13 cellular contexts compared by ENCODE assay signal in genomic region chr22:39068033-39068785, GRCh38. TPM values are rescaled to one million over a fixed set of nuclear protein-coding genes. Genes with fewer than 3 reads are reported as not detected.
A peak's percentile ranks its signal among the peaks of the same experiment; 100 is the strongest.
DNase-seq lines count a peak whose midpoint lies in the region; ATAC-seq and TF ChIP-seq lines count a peak whose summit lies in the region.
"Had no signal": no experiment of that assay in that cellular context is flagged by ENCODE, and none has a peak within 500 bp of the region (broad histone marks: within the 10 kb centered on the region; RNA-seq: fewer than 3 reads in every experiment).

No MANE protein-coding gene starts in this region.

- H3K9me3 Mint-ChIP-seq in MCF 10A (ENCODE audit: unreplicated experiment) = no peaks in the 10 kb centered on the region
- H3K9me3 Mint-ChIP-seq in stimulated activated naive B cell treated with anti-CD40 and anti-IgM and Interleukin-4, amounts not matched to agents 10 μg/mL and 1 μg/mL and 100 μg/mL, for 72 hours = peaks cover 0 to 1% of the 10 kb centered on the region in 2 donors
- H3K9me3 Mint-ChIP-seq: activated naive CD4-positive, alpha-beta T cell treated with anti-CD3 and anti-CD28 coated beads, Interleukin-2, amount 50 U/mL, for 72 hours; central memory CD8-positive, alpha-beta T cell had no signal

- CTCF ChIA-PET in mammary epithelial cell (lab: Charles Lee; ENCODE audit: low non-redundant PET) (no interaction called here), MCF 10A (lab: Yijun Ruan, JAX) (interaction anchor here (0.5 to 1.1 kb wide), 2 partner anchors 189 to 299 kb away, joined by 3 to 5 read pairs; no protein-coding TSS in a partner anchor)

- no peak overlapping the region for H3K9ac ChIP-seq in mammary epithelial cell (ENCODE audit: insufficient read depth, low read length)

- peak; percentile 44 for DNase-seq in mammary epithelial cell
- no peak for DNase-seq in MCF 10A (ENCODE audit: unreplicated experiment)
- DNase-seq in RPMI7951 (ENCODE audit: low read depth) = peak; percentile 71
- peak; percentile 22 for DNase-seq in stimulated activated naive B cell treated with anti-CD40 and anti-IgM and Interleukin-4, amounts not matched to agents 10 μg/mL and 1 μg/mL and 100 μg/mL, for 72 hours
- no peak for DNase-seq in adrenal gland
- no peak for DNase-seq in NCI-H2196 treated with DMSO at 0.1 percent for 48 hours (lab: John Stamatoyannopoulos, UW; ENCODE audit: unreplicated experiment)
- DNase-seq: activated CD8-positive, alpha-beta memory T cell treated with anti-CD3 and anti-CD28 coated beads, Interleukin-2, amount 50 U/mL, for 48 hours; GF-D8 had no signal

- H3K4me2 ChIP-seq in mammary epithelial cell (ENCODE audit: insufficient read depth, low read depth, low read length) = no peak overlapping the region

- peak overlapping the region; percentile 13 for H2AFZ ChIP-seq in mammary epithelial cell (ENCODE audit: low read depth, low read length)

- no peaks in the 10 kb centered on the region for H3K27me3 Mint-ChIP-seq in MCF 10A (ENCODE audit: insufficient read depth, unreplicated experiment)
- H3K27me3 Mint-ChIP-seq in stimulated activated naive B cell treated with anti-CD40 and anti-IgM and Interleukin-4, amounts not matched to agents 10 μg/mL and 1 μg/mL and 100 μg/mL, for 72 hours = no peaks in the 10 kb centered on the region
- H3K27me3 Mint-ChIP-seq: central memory CD8-positive, alpha-beta T cell had no signal

- H3K27me3 ChIP-seq in mammary epithelial cell (ENCODE audit: insufficient read depth, low read length) (no peaks in the 10 kb centered on the region), adrenal gland (no peaks in the 10 kb centered on the region)

- intact Hi-C loops in mammary epithelial cell (cut with micrococcal nuclease) (loop anchor here (2.0 kb wide), 1 partner anchor 35 kb away; no protein-coding TSS in a partner anchor), MCF 10A (cut with micrococcal nuclease) (no loop called here), adrenal gland (cut with DNase I) (no loop called here)

- H3K4me3 Mint-ChIP-seq in MCF 10A (ENCODE audit: unreplicated experiment) = no peak overlapping the region
- no peak overlapping the region for H3K4me3 Mint-ChIP-seq in stimulated activated naive B cell treated with anti-CD40 and anti-IgM and Interleukin-4, amounts not matched to agents 10 μg/mL and 1 μg/mL and 100 μg/mL, for 72 hours
- H3K4me3 Mint-ChIP-seq: central memory CD8-positive, alpha-beta T cell had no signal

- in situ Hi-C loops in mammary epithelial cell (cut with MboI; ENCODE audit: low sequenced_read_pairs in 2 of 2) = no loop called here

- H4K20me1 ChIP-seq in mammary epithelial cell (ENCODE audit: insufficient read depth, low read length) = no peaks in the 10 kb centered on the region

- 43% methylated on average over 11 of the region's 13 CpGs for WGBS in mammary epithelial cell (ENCODE audit: low coverage, missing lambda C conversion rate)
- 81 to 87% (median 86%) methylated on average over 11 to 13 of the region's 13 CpGs for WGBS in adrenal gland, 4 donors

- H3K9me3 ChIP-seq in mammary epithelial cell (replicated peaks; ENCODE audit: insufficient read depth, low read length) = no peaks in the 10 kb centered on the region
- H3K9me3 ChIP-seq in adrenal gland (replicated peaks in 1 of 3) = no peaks in the 10 kb centered on the region
- H3K9me3 ChIP-seq: prostate gland had no signal

- no peaks in the 10 kb centered on the region for H3K36me3 Mint-ChIP-seq in MCF 10A (ENCODE audit: insufficient read depth, unreplicated experiment)
- peaks cover 11 to 17% of the 10 kb centered on the region in 2 donors for H3K36me3 Mint-ChIP-seq in stimulated activated naive B cell treated with anti-CD40 and anti-IgM and Interleukin-4, amounts not matched to agents 10 μg/mL and 1 μg/mL and 100 μg/mL, for 72 hours
- H3K36me3 Mint-ChIP-seq: activated naive CD4-positive, alpha-beta T cell treated with anti-CD3 and anti-CD28 coated beads, Interleukin-2, amount 50 U/mL, for 72 hours had no signal

- dilution Hi-C loops in mammary epithelial cell (cut with HindIII; ENCODE audit: low sequenced_read_pairs) = no loop called here

- no peak for ATAC-seq in stimulated activated naive B cell treated with anti-CD40 and anti-IgM and Interleukin-4, amounts not matched to agents 10 μg/mL and 1 μg/mL and 100 μg/mL, for 72 hours (replicated peaks)
- ATAC-seq: activated naive CD4-positive, alpha-beta T cell treated with anti-CD3 and anti-CD28 coated beads, Interleukin-2, amount 50 U/mL, for 72 hours; SK-N-SH treated with all-trans-retinoic acid at 6 μM for 48 hours had no signal

- no peaks in the 10 kb centered on the region for H3K79me2 ChIP-seq in mammary epithelial cell (ENCODE audit: insufficient read depth, low read length)

- H3K27ac ChIP-seq in mammary epithelial cell (ENCODE audit: insufficient read depth, low read depth, low read length) (no peak overlapping the region), adrenal gland (no peak overlapping the region)
- H3K27ac ChIP-seq: prostate gland had no signal

- H3K4me3 ChIP-seq in mammary epithelial cell (replicated peaks in 1 of 3; ENCODE audit: insufficient read depth in 1 of 3, low read depth in 2 of 3, low read length in 3 of 3) (no peak overlapping the region), adrenal gland (no peak overlapping the region)
- H3K4me3 ChIP-seq: prostate gland had no signal

- H3K36me3 ChIP-seq in mammary epithelial cell (ENCODE audit: insufficient read depth, low read length) (no peaks in the 10 kb centered on the region), adrenal gland (replicated peaks in 1 of 2) (no peaks in the 10 kb centered on the region)
- H3K36me3 ChIP-seq: prostate gland had no signal

- no peak overlapping the region for H3K27ac Mint-ChIP-seq in MCF 10A (ENCODE audit: low read depth, unreplicated experiment)
- no peak overlapping the region for H3K27ac Mint-ChIP-seq in stimulated activated naive B cell treated with anti-CD40 and anti-IgM and Interleukin-4, amounts not matched to agents 10 μg/mL and 1 μg/mL and 100 μg/mL, for 72 hours
- H3K27ac Mint-ChIP-seq: activated naive CD4-positive, alpha-beta T cell treated with anti-CD3 and anti-CD28 coated beads, Interleukin-2, amount 50 U/mL, for 72 hours had no signal

- peaks cover 30% of the 10 kb centered on the region for H3K4me1 ChIP-seq in mammary epithelial cell (ENCODE audit: insufficient read depth, low read length)
- no peaks in the 10 kb centered on the region for H3K4me1 ChIP-seq in adrenal gland (replicated peaks in 1 of 2)
- H3K4me1 ChIP-seq: prostate gland had no signal

- POLR2A ChIA-PET in MCF 10A (lab: Yijun Ruan, JAX) = interaction anchor here (0.7 kb wide), 1 partner anchor 65 kb away, joined by 3 read pairs; no protein-coding TSS in a partner anchor

- TF ChIP-seq CTCF in mammary epithelial cell (conservative IDR thresholded peaks at IDR 0.05 in 1 of 2, IDR thresholded peaks at IDR 0.05 in 1 of 2; ENCODE audit: extremely low read depth in 1 of 2, insufficient read depth in 1 of 2, low read depth in 1 of 2, low read length in 2 of 2) (peak in 1 of 2 donors; percentile 25), MCF 10A (IDR thresholded peaks at IDR 0.05; ENCODE audit: unreplicated experiment) (no peak), adrenal gland (IDR thresholded peaks at IDR 0.05) (no peak)

- no peak for TF ChIP-seq POLR2A in adrenal gland (IDR thresholded peaks at IDR 0.05)

- BruUV-seq in mammary epithelial cell (replicated peaks; lab: Mats Ljungman, UMichigan) = no TSS peak
- BruUV-seq in MCF 10A (replicated peaks; lab: Mats Ljungman, UMichigan) = no TSS peak

- H3K4me1 Mint-ChIP-seq in MCF 10A (ENCODE audit: insufficient read depth, unreplicated experiment) = no peaks in the 10 kb centered on the region
- peaks cover 29 to 31% of the 10 kb centered on the region in 2 donors for H3K4me1 Mint-ChIP-seq in stimulated activated naive B cell treated with anti-CD40 and anti-IgM and Interleukin-4, amounts not matched to agents 10 μg/mL and 1 μg/mL and 100 μg/mL, for 72 hours
- H3K4me1 Mint-ChIP-seq: central memory CD8-positive, alpha-beta T cell had no signal

RNA-seq across cellular contexts. Expression of gene APOBEC3G, which starts 8.9 kb away (rescaled TPM):
- total RNA-seq in mammary epithelial cell (10 to 100 TPM; 14.3 to 26.2 TPM), MCF 10A (2022) (0.49 and 0.54 TPM in 2 replicates), adrenal gland (10 to 100 TPM; 11.1 to 29.3 (median 16.3) TPM)
- polyA plus RNA-seq in mammary epithelial cell (50.7 TPM), adrenal gland (10 to 100 TPM; 11.6 to 19.4 (median 16.3) TPM)
- polyA minus RNA-seq in mammary epithelial cell = 197 TPM
- 54.8 and 63.6 TPM in 2 replicates for total RNA-seq in RPMI7951 (2014; rRNA removed; shearing (Covaris generic))

RNA-seq across cellular contexts. Expression of gene APOBEC3F, which starts 27.5 kb away (rescaled TPM):
- total RNA-seq in mammary epithelial cell (10 to 100 TPM in 1 of 2 donors, 1 to 10 TPM in 1; 3.5 to 16.4 TPM), MCF 10A (2022) (1.3 and 1.4 TPM in 2 replicates), adrenal gland (10 to 100 TPM in 6 of 8 donors, 1 to 10 TPM in 2; 7.0 to 22.1 (median 11.0) TPM)
- polyA plus RNA-seq in mammary epithelial cell (13.4 TPM), adrenal gland (10 to 100 TPM in 2 of 3 donors, 1 to 10 TPM in 1; 8.6 to 20.2 (median 12.9) TPM)
- polyA minus RNA-seq in mammary epithelial cell = 26.3 TPM
- total RNA-seq in RPMI7951 (2014; rRNA removed; shearing (Covaris generic)) = 7.9 and 8.9 TPM in 2 replicates

RNA-seq across cellular contexts. Expression of gene APOBEC3H, which starts 28.8 kb away (rescaled TPM):
- total RNA-seq in mammary epithelial cell = under 1 TPM in 1 of 2 donors, not detected in 1; 0.87 TPM
- polyA plus RNA-seq in mammary epithelial cell = 0.24 TPM
- polyA minus RNA-seq in mammary epithelial cell = not detected
- 0.86 and 1.2 TPM in 2 replicates for total RNA-seq in MCF 10A (2022)
- total RNA-seq in RPMI7951 (2014; rRNA removed; shearing (Covaris generic)) = not detected in 2 replicates
- 1 to 10 TPM in 2 of 8 donors, under 1 TPM in 4, not detected in 2; 0.32 to 8.6 (median 0.74) TPM for total RNA-seq in adrenal gland
- 1 to 10 TPM in 1 of 3 donors, under 1 TPM in 2; 0.15 to 1.8 (median 0.51) TPM for polyA plus RNA-seq in adrenal gland
- total RNA-seq: endothelial cell of umbilical vein had no signal
- polyA plus RNA-seq: endothelial cell of umbilical vein had no signal

RNA-seq across cellular contexts. Expression of gene APOBEC3D, which starts 47.3 kb away (rescaled TPM):
- under 1 TPM; 0.33 to 0.92 TPM for total RNA-seq in mammary epithelial cell
- polyA plus RNA-seq in mammary epithelial cell = 0.53 TPM
- not detected for polyA minus RNA-seq in mammary epithelial cell
- total RNA-seq in MCF 10A (2022) = 0.14 and 0.83 TPM in 2 replicates
- 1.7 and 3.3 TPM in 2 replicates for total RNA-seq in RPMI7951 (2014; rRNA removed; shearing (Covaris generic))
- 1 to 10 TPM; 1.8 to 7.9 (median 6.0) TPM for total RNA-seq in adrenal gland
- polyA plus RNA-seq in adrenal gland = 1 to 10 TPM; 1.8 to 4.8 (median 2.0) TPM

RNA-seq across cellular contexts. Expression of gene APOBEC3C, which starts 54.2 kb away (rescaled TPM):
- total RNA-seq in mammary epithelial cell (100 to 1,000 TPM in 1 of 2 donors, 10 to 100 TPM in 1; 30.5 to 151 TPM), MCF 10A (2022) (24.8 and 30.1 TPM in 2 replicates), adrenal gland (10 to 100 TPM; 31.0 to 88.2 (median 40.5) TPM)
- polyA plus RNA-seq in mammary epithelial cell (101 TPM), adrenal gland (10 to 100 TPM; 38.5 to 62.0 (median 42.9) TPM)
- polyA minus RNA-seq in mammary epithelial cell = 89.5 TPM
- total RNA-seq in RPMI7951 (2014; rRNA removed; shearing (Covaris generic)) = 10.8 and 11.2 TPM in 2 replicates

Comparison
In these comparisons a context has a peak if more than half of its experiments do, and no peak if none do; other contexts are left out.
1. DNase-seq: peak in mammary epithelial cell (single experiment), RPMI7951 (single experiment) and stimulated activated naive B cell treated with anti-CD40 and anti-IgM and Interleukin-4, amounts not matched to agents 10 μg/mL and 1 μg/mL and 100 μg/mL, for 72 hours (single experiment); none in MCF 10A (single experiment), adrenal gland (0 of 7) and NCI-H2196 treated with DMSO at 0.1 percent for 48 hours (single experiment).